ENCODE assay signal across 1 cellular context in genomic region chr16:30063893-30064745, GRCh38.
A peak's percentile ranks its signal among the peaks of the same experiment; 100 is the strongest.
TF ChIP-seq lines count a peak whose summit lies in the region.

No MANE protein-coding gene starts in this region.

TF ChIP-seq in K562, 482 proteins besides CTCF, POLR2A, EP300 and RAD21 (continued from another document and continues in another):
- TF ChIP-seq CUX1 (CRISPR knock-in tag; IDR thresholded peaks at IDR 0.05) (peak; percentile 77; the same call in 1 of the 2 replicates), CBFA2T2 (conservative IDR thresholded peaks at IDR 0.05) (peak; percentile 44), ZNF174 (CRISPR knock-in tag; IDR thresholded peaks at IDR 0.05) (no peak), E2F6 (IDR thresholded peaks at IDR 0.05; ENCODE audit: borderline replicate concordance in 1 of 2, extremely low read depth in 1 of 2, insufficient read depth in 1 of 2, insufficient read length in 1 of 2, low read depth in 1 of 2, low read length in 1 of 2, poor library complexity in 1 of 2, severe bottlenecking in 1 of 2) (peak in 1 of 2 experiments; percentile 26), USF1 (CRISPR knock-in tag; IDR thresholded peaks at IDR 0.05) (peak; percentile 79), NRF1 (conservative IDR thresholded peaks at IDR 0.05 in 1 of 2, IDR thresholded peaks at IDR 0.05 in 1 of 2) (no peak; a peak in 1 of 4 replicates), ATF7 (IDR thresholded peaks at IDR 0.05) (peak; percentile 44; the same call in 1 of the 2 replicates), SMARCA4 (IDR thresholded peaks at IDR 0.05) (peak; percentile 33; the same call in 1 of the 2 replicates), ATF1 (CRISPR knock-in tag; IDR thresholded peaks at IDR 0.05) (no peak), ATF1 (tag; IDR thresholded peaks at IDR 0.05) (peak; percentile 73), HNRNPK (IDR thresholded peaks at IDR 0.05; ENCODE audit: low read depth, low read length, poor library complexity, severe bottlenecking) (no peak), TEAD4 (IDR thresholded peaks at IDR 0.05; ENCODE audit: low read length) (0 out of 2 replicates have a peak, but pooled peaks have one; percentile 27), TEAD4 (CRISPR knock-in tag; IDR thresholded peaks at IDR 0.05; ENCODE audit: borderline replicate concordance) (no peak), HNRNPH1 (optimal IDR thresholded peaks at IDR 0.05; ENCODE audit: low read depth, low read length) (no peak), FOXK1 (CRISPR knock-in tag; IDR thresholded peaks at IDR 0.05; ENCODE audit: borderline replicate concordance) (no peak), SP1 (CRISPR knock-in tag; IDR thresholded peaks at IDR 0.05) (no peak), ZNF212 (CRISPR knock-in tag; IDR thresholded peaks at IDR 0.05) (no peak), ZNF586 (CRISPR knock-in tag; conservative IDR thresholded peaks at IDR 0.05) (no peak), ZNF41 (CRISPR knock-in tag; conservative IDR thresholded peaks at IDR 0.05) (no peak), CXXC5 (CRISPR knock-in tag; IDR thresholded peaks at IDR 0.05) (peak; percentile 43; the same call in 1 of the 2 replicates), NFIX (CRISPR knock-in tag; IDR thresholded peaks at IDR 0.05; ENCODE audit: low read depth) (no peak), NR2C2 (CRISPR knock-in tag; IDR thresholded peaks at IDR 0.05) (no peak; the same call in 1 of the 2 replicates), NR2C2 (tag; IDR thresholded peaks at IDR 0.05) (peak; percentile 70), PML (IDR thresholded peaks at IDR 0.05; ENCODE audit: low read length) (0 out of 2 replicates have a peak, but pooled peaks have one; percentile 30), SUPT5H (IDR thresholded peaks at IDR 0.05) (peak; percentile 47), ZFPM2 (CRISPR knock-in tag; IDR thresholded peaks at IDR 0.05) (no peak), MECOM (CRISPR knock-in tag; IDR thresholded peaks at IDR 0.05) (no peak), TFE3 (CRISPR knock-in tag; IDR thresholded peaks at IDR 0.05) (peak; percentile 83), NONO (IDR thresholded peaks at IDR 0.05; ENCODE audit: low read depth in 2 of 2, low read length in 1 of 2) (peak in 1 of 2 experiments; percentile 53; a peak in 1 of 4 replicates), PTBP1 (IDR thresholded peaks at IDR 0.05; ENCODE audit: low read depth, low read length) (0 out of 2 replicates have a peak, but pooled peaks have one; percentile 26), USF2 (CRISPR knock-in tag; IDR thresholded peaks at IDR 0.05) (peak; percentile 79), RBFOX2 (IDR thresholded peaks at IDR 0.05; ENCODE audit: low read depth, low read length) (0 out of 2 replicates have a peak, but pooled peaks have one; percentile 37), ZNF740 (CRISPR knock-in tag; IDR thresholded peaks at IDR 0.05) (0 out of 2 replicates have a peak, but pooled peaks have one; percentile 50), ZNF740 (tag; IDR thresholded peaks at IDR 0.05) (no peak), ZFP36 (IDR thresholded peaks at IDR 0.05; ENCODE audit: low read depth, low read length, partially characterized antibody) (no peak), BCOR (IDR thresholded peaks at IDR 0.05) (no peak), ZBTB8A (IDR thresholded peaks at IDR 0.05; ENCODE audit: partially characterized antibody) (no peak), ZNF589 (CRISPR knock-in tag; IDR thresholded peaks at IDR 0.05; ENCODE audit: low read depth) (0 out of 2 replicates have a peak, but pooled peaks have one; percentile 52), MTF1 (CRISPR knock-in tag; IDR thresholded peaks at IDR 0.05; ENCODE audit: borderline replicate concordance) (0 out of 2 replicates have a peak, but pooled peaks have one; percentile 33), DACH1 (IDR thresholded peaks at IDR 0.05; ENCODE audit: partially characterized antibody) (no peak), HMGXB4 (CRISPR knock-in tag; IDR thresholded peaks at IDR 0.05) (no peak)
